In genomic region chr22:42666393-42666792, GRCh38 we compare ENCODE assay signal across 1 cellular context.
TF ChIP-seq lines count a peak whose summit lies in the region.

No MANE protein-coding gene starts in this region.

TF ChIP-seq in HEK293, 187 proteins besides CTCF, POLR2A, EP300 and RAD21:
- peak; percentile 67 for TF ChIP-seq ZNF366 (tag by site-specific recombination; conservative IDR thresholded peaks at IDR 0.05)
